In the genomic region with DNA sequence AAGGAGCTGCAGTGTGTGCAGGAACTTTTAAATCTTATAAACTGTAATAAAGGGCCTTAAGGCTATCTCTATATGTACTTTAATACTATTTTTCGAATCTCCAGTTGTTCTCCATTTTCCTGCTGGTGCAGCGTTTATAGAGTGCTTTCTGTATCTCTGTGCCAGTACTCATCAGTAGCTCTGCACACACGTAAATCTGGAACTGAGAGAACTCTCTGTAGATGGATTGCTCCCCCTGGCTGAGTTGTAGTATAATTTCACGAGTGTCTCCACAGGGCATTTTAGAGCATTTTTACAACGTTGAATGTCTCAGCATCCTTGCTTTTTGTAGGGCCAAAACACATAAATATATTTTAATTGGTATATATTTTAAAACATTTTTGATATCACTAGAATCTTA, we compare ENCODE assay signal across 9 cellular contexts.
A peak's percentile ranks its signal among the peaks of the same experiment; 100 is the strongest.
DNase-seq lines count a peak whose midpoint lies in the region; ATAC-seq and TF ChIP-seq lines count a peak whose summit lies in the region.
"Had no signal": no experiment of that assay in that cellular context is flagged by ENCODE, and none has a peak within 500 bp of the region (broad histone marks: within the 10 kb centered on the region; RNA-seq: fewer than 3 reads in every experiment).

No MANE protein-coding gene starts in this region.

- DNase-seq in COR-L47 (lab: John Stamatoyannopoulos, UW): peak; percentile 41
- peak; percentile 23 to 67 for DNase-seq in NCI-H524 (lab: John Stamatoyannopoulos, UW)
- peak; percentile 48 for DNase-seq in epithelial cell of esophagus (ENCODE audit: low read depth)
- DNase-seq in sciatic nerve (ENCODE audit: low spot score): no peak
- no peak for DNase-seq in foreskin fibroblast

- no peak overlapping the region for H3K4me3 ChIP-seq in epithelial cell of esophagus (ENCODE audit: low read length)
- no peak overlapping the region for H3K4me3 ChIP-seq in foreskin fibroblast (ENCODE audit: low read depth in 1 of 2, low read length in 2 of 2)
- H3K4me3 ChIP-seq: skin epidermis had no signal

- peak; percentile 64 for ATAC-seq in HG02973 (IDR thresholded peaks at IDR 0.05; ENCODE audit: unreplicated experiment)
- ATAC-seq in sciatic nerve: peak; percentile 68
- no peak for ATAC-seq in HG03025 (IDR thresholded peaks at IDR 0.05; ENCODE audit: low FRiP score, unreplicated experiment)
- ATAC-seq in GM21515 (IDR thresholded peaks at IDR 0.05; ENCODE audit: unreplicated experiment): no peak

- intact Hi-C loops in sciatic nerve (cut with DNase I): no loop called here

- TF ChIP-seq CTCF in epithelial cell of esophagus (IDR thresholded peaks at IDR 0.05; ENCODE audit: insufficient read depth, low read depth, low read length, missing control alignments) (peak; percentile 50), foreskin fibroblast (IDR thresholded peaks at IDR 0.05; ENCODE audit: low read depth, low read length) (no peak)

Comparison
In these comparisons a context has a peak if more than half of its experiments do, and no peak if none do; other contexts are left out.
1. DNase-seq: peak in COR-L47 (single experiment), NCI-H524 (2 of 2) and epithelial cell of esophagus (single experiment); none in sciatic nerve (single experiment) and foreskin fibroblast (0 of 2).
2. ATAC-seq: peak in HG02973 (single experiment) and sciatic nerve (single experiment); none in HG03025 (single experiment) and GM21515 (single experiment).